Comparison of ENCODE assay signal across 23 cellular contexts in the genomic region with DNA sequence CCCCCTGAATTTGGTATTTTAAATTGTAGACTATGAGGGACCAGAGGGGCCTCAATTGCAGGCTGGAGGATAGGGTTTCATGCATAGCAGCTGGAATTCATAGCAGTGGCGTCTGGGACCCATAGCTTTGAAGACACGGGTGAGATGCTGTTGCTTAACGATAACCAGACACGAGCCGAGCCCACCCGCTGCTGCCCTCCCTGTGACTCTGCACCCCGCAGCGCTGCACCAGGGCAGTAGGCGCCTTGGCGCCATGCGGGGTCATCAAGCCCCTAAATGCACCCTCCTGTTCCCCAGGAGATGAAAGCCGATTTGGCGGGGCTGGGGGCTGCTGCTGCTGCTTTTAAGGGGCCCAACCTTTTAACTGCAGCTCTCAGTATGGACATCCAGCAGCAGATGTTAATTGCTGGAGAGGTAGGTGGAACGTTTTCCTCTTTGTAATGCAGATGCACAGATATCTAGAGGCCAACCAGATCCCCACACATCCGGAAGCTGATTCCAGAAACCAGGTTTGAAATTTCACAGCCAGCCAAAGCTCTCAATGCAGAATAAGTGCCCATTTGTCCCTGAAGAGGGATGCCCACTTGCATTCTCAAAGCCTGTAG.
DNase-seq lines count a peak whose midpoint lies in the region; TF ChIP-seq lines count a peak whose summit lies in the region.
"Had no signal": no experiment of that assay in that cellular context is flagged by ENCODE, and none has a peak within 500 bp of the region (broad histone marks: within the 10 kb centered on the region; RNA-seq: fewer than 3 reads in every experiment).

No MANE protein-coding gene starts in this region.

- DNase-seq in cardiac muscle cell (ENCODE audit: low read depth in 1 of 2, low spot score in 1 of 2) (peak in 1 of 2 donors; percentile 59), right atrium auricular region (ENCODE audit: low spot score) (no peak), GM10266 (ENCODE audit: extremely low spot score) (no peak), NCI-H187 treated with DMSO at 0.1 percent for 48 hours (lab: John Stamatoyannopoulos, UW) (no peak), kidney tubule cell (ENCODE audit: low spot score) (no peak), COLO668 (lab: John Stamatoyannopoulos, UW; ENCODE audit: unreplicated experiment) (no peak)
- DNase-seq: activated CD4-positive, alpha-beta memory T cell treated with anti-CD3 and anti-CD28 coated beads, Interleukin-2, amount 10 ng/mL, durations not matched to agents 7 days and 5 days; activated naive CD4-positive, alpha-beta T cell treated with anti-CD3 and anti-CD28 coated beads, Interleukin-2, amount 50 U/mL, for 16 hours; activated T-cell treated with anti-CD3 and anti-CD28 coated beads, Interleukin-2, amount 50 U/mL, for 48 hours; cortex of kidney; DMS 273 treated with DMSO at 0.1 percent for 48 hours; MV-4-11; NCI-H187; NCI-H510A treated with DMSO at 0.1 percent for 48 hours; Right ventricle myocardium superior; tibial artery had no signal

- peaks cover 73% of the 10 kb centered on the region for H3K4me1 Mint-ChIP-seq in dendritic cell treated with granulocyte-macrophage colony-stimulating factor and Interleukin-4, amounts not matched to agents 40 ng/mL and 50 ng/mL, for 4 days (ENCODE audit: low read depth)
- H3K4me1 Mint-ChIP-seq: activated CD4-positive, alpha-beta memory T cell treated with anti-CD3 and anti-CD28 coated beads, Interleukin-2, amount 10 ng/mL, durations not matched to agents 7 days and 5 days had no signal

- peak overlapping the region; percentile 44 for H3K27ac ChIP-seq in cardiac muscle cell
- H3K27ac ChIP-seq in right atrium auricular region, result no peak overlapping the region
- H3K27ac ChIP-seq in mesodermal cell (ENCODE audit: low read depth, low read length, severe bottlenecking), result peak overlapping the region; percentile 71
- H3K27ac ChIP-seq: ascending aorta, C4-2B, tibial artery, VCaP had no signal

- H3K4me1 ChIP-seq in cardiac muscle cell (ENCODE audit: low read depth), result peaks cover 24% of the 10 kb centered on the region
- peaks cover 0 to 12% of the 10 kb centered on the region in 2 donors for H3K4me1 ChIP-seq in right atrium auricular region
- H3K4me1 ChIP-seq in mesodermal cell (ENCODE audit: control insufficient read depth, insufficient read depth, low read length, poor library complexity, severe bottlenecking), result peaks cover 24% of the 10 kb centered on the region

- 35 to 37% methylated on average over 8 to 15 of the region's 15 CpGs for WGBS in mesodermal cell (ENCODE audit: insufficient coverage in 2 of 2), 2 experiments

- peaks cover 23% of the 10 kb centered on the region for H3K36me3 Mint-ChIP-seq in dendritic cell treated with granulocyte-macrophage colony-stimulating factor and Interleukin-4, amounts not matched to agents 40 ng/mL and 50 ng/mL, for 4 days (ENCODE audit: low read depth)

- peak overlapping the region; percentile 78 for H3K27ac Mint-ChIP-seq in dendritic cell treated with granulocyte-macrophage colony-stimulating factor and Interleukin-4, amounts not matched to agents 40 ng/mL and 50 ng/mL, for 4 days
- H3K27ac Mint-ChIP-seq: activated CD4-positive, alpha-beta memory T cell treated with anti-CD3 and anti-CD28 coated beads, Interleukin-2, amount 10 ng/mL, durations not matched to agents 7 days and 5 days; T-helper 1 cell treated with Interleukin-12 subunit alpha and Interleukin-12 subunit beta and Interleukin-4 antibody, amounts not matched to agents 30 μg/mL and 1 μg/mL, for 36 hours had no signal

- TF ChIP-seq CTCF in cardiac muscle cell (IDR thresholded peaks at IDR 0.05; ENCODE audit: low read depth, low read length) (no peak), right atrium auricular region (IDR thresholded peaks at IDR 0.05) (no peak), GM10266 (IDR thresholded peaks at IDR 0.05; ENCODE audit: control insufficient read depth, insufficient read depth, low read depth, missing control alignments) (no peak)

- intact Hi-C loops in dendritic cell treated with granulocyte-macrophage colony-stimulating factor and Interleukin-4, amounts not matched to agents 40 ng/mL and 50 ng/mL, for 4 days (cut with micrococcal nuclease), result loop anchor here (5.0 kb wide), 1 partner anchor 63 kb away; a partner anchor contains a TSS

- H3K9me3 Mint-ChIP-seq in dendritic cell treated with granulocyte-macrophage colony-stimulating factor and Interleukin-4, amounts not matched to agents 40 ng/mL and 50 ng/mL, for 4 days, result peaks cover 11% of the 10 kb centered on the region
- H3K9me3 Mint-ChIP-seq: activated CD4-positive, alpha-beta memory T cell treated with anti-CD3 and anti-CD28 coated beads, Interleukin-2, amount 10 ng/mL, durations not matched to agents 7 days and 5 days; T-helper 1 cell treated with Interleukin-12 subunit alpha and Interleukin-12 subunit beta and Interleukin-4 antibody, amounts not matched to agents 30 μg/mL and 1 μg/mL, for 36 hours had no signal

- H3K27me3 Mint-ChIP-seq in dendritic cell treated with granulocyte-macrophage colony-stimulating factor and Interleukin-4, amounts not matched to agents 40 ng/mL and 50 ng/mL, for 4 days, result no peaks in the 10 kb centered on the region

- H3K36me3 ChIP-seq in cardiac muscle cell, result no peaks in the 10 kb centered on the region
- H3K36me3 ChIP-seq in right atrium auricular region, result no peaks in the 10 kb centered on the region
- no peaks in the 10 kb centered on the region for H3K36me3 ChIP-seq in mesodermal cell (ENCODE audit: control insufficient read depth, insufficient read depth, low read length)
- H3K36me3 ChIP-seq: ascending aorta, tibial artery had no signal

- no peak overlapping the region for H3K4me3 ChIP-seq in cardiac muscle cell
- H3K4me3 ChIP-seq in right atrium auricular region, result no peak overlapping the region
- H3K4me3 ChIP-seq in mesodermal cell (ENCODE audit: extremely low read depth, insufficient read depth, low read length, poor library complexity, severe bottlenecking), result no peak overlapping the region
- H3K4me3 ChIP-seq: A549, ascending aorta, tibial artery had no signal

- H3K27me3 ChIP-seq in cardiac muscle cell (no peaks in the 10 kb centered on the region), right atrium auricular region (no peaks in the 10 kb centered on the region)
- H3K27me3 ChIP-seq: ascending aorta, tibial artery had no signal

- H3K9me3 ChIP-seq in cardiac muscle cell (ENCODE audit: low read depth) (no peaks in the 10 kb centered on the region), right atrium auricular region (no peaks in the 10 kb centered on the region), mesodermal cell (ENCODE audit: control insufficient read depth, low read length) (no peaks in the 10 kb centered on the region)
- H3K9me3 ChIP-seq: A549, ascending aorta, tibial artery had no signal

- H3K4me3 Mint-ChIP-seq in dendritic cell treated with granulocyte-macrophage colony-stimulating factor and Interleukin-4, amounts not matched to agents 40 ng/mL and 50 ng/mL, for 4 days, result no peak overlapping the region
- H3K4me3 Mint-ChIP-seq: activated CD4-positive, alpha-beta memory T cell treated with anti-CD3 and anti-CD28 coated beads, Interleukin-2, amount 10 ng/mL, durations not matched to agents 7 days and 5 days; T-helper 1 cell treated with Interleukin-12 subunit alpha and Interleukin-12 subunit beta and Interleukin-4 antibody, amounts not matched to agents 30 μg/mL and 1 μg/mL, for 36 hours had no signal

Comparison
In these comparisons a context has a peak if more than half of its experiments do, and no peak if none do; other contexts are left out.
1. H3K27ac ChIP-seq: peak in cardiac muscle cell (single experiment) and mesodermal cell (single experiment); none in right atrium auricular region (0 of 2).